ENCODE assay signal across 15 cellular contexts in genomic region chr6:151292974-151293373, GRCh38. TPM values are rescaled to one million over a fixed set of nuclear protein-coding genes. Genes with fewer than 3 reads are reported as not detected.
DNase-seq lines count a peak whose midpoint lies in the region; ATAC-seq and TF ChIP-seq lines count a peak whose summit lies in the region.
"Had no signal": no experiment of that assay in that cellular context is flagged by ENCODE, and none has a peak within 500 bp of the region (broad histone marks: within the 10 kb centered on the region; RNA-seq: fewer than 3 reads in every experiment).

No MANE protein-coding gene starts in this region.

- ATAC-seq in left cardiac atrium, result peak; percentile 24 to 32
- no peak for ATAC-seq in heart left ventricle
- ATAC-seq: body of pancreas, Panc1 had no signal

- DNase-seq in left cardiac atrium (no peak), heart left ventricle (no peak), fibroblast of gingiva (ENCODE audit: low read depth) (peak; percentile 78), nephron progenitor cell (no peak), uterus (no peak), NCI-H1417 (lab: John Stamatoyannopoulos, UW) (no peak), dermis blood vessel endothelial cell (no peak), endodermal cell (no peak)
- DNase-seq: activated gamma-delta T cell treated with Interleukin-2 at 50 U/mL for 16 hours; body of pancreas; effector memory CD4-positive, alpha-beta T cell; NCI-H187 treated with DMSO at 0.1 percent for 48 hours; NCI-H69; posterior cingulate gyrus had no signal

- H3K4me3 Mint-ChIP-seq in nephron progenitor cell (no peak overlapping the region), endodermal cell (no peak overlapping the region)

- H3K27ac Mint-ChIP-seq in nephron progenitor cell (peak overlapping the region; percentile 85), endodermal cell (no peak overlapping the region)

- TF ChIP-seq POLR2A in heart left ventricle (IDR thresholded peaks at IDR 0.05) (no peak), uterus (IDR thresholded peaks at IDR 0.05) (no peak)

- H3K4me3 ChIP-seq in heart left ventricle (no peak overlapping the region), uterus (no peak overlapping the region), endodermal cell (ENCODE audit: low read length) (no peak overlapping the region)
- H3K4me3 ChIP-seq: body of pancreas had no signal

- H3K9me3 Mint-ChIP-seq in nephron progenitor cell, result no peaks in the 10 kb centered on the region
- no peaks in the 10 kb centered on the region for H3K9me3 Mint-ChIP-seq in endodermal cell

- WGBS in heart left ventricle, 4 donors, result 72 to 82% (median 76%) methylated on average over 3 of the region's 3 CpGs
- WGBS in endodermal cell (ENCODE audit: insufficient coverage in 1 of 2, insufficient read length in 1 of 2), 2 experiments, result 94% methylated on average over 3 of the region's 3 CpGs

- peaks cover 4% of the 10 kb centered on the region for H3K36me3 Mint-ChIP-seq in nephron progenitor cell (ENCODE audit: low read depth)
- no peaks in the 10 kb centered on the region for H3K36me3 Mint-ChIP-seq in endodermal cell (ENCODE audit: low read depth)

- intact Hi-C loops in left cardiac atrium (cut with DNase I), result no loop called here
- intact Hi-C loops in heart left ventricle (cut with DNase I), result no loop called here
- intact Hi-C loops in uterus (cut with DNase I; ENCODE audit: low total_unique reads), result no loop called here

- H3K9ac ChIP-seq in endodermal cell (ENCODE audit: extremely low read depth, low read length, poor library complexity, severe bottlenecking), result no peak overlapping the region

- H3K27ac ChIP-seq in heart left ventricle, result peak overlapping the region in 2 of 12 donors; percentile 41 to 86
- H3K27ac ChIP-seq in uterus, result peak overlapping the region; percentile 70 to 80
- H3K27ac ChIP-seq in endodermal cell (ENCODE audit: low read depth, low read length), result no peak overlapping the region
- H3K27ac ChIP-seq: body of pancreas had no signal

- peaks cover 0 to 21% (median 0%) of the 10 kb centered on the region in 12 donors for H3K4me1 ChIP-seq in heart left ventricle
- peaks cover 0 to 16% of the 10 kb centered on the region in 2 donors for H3K4me1 ChIP-seq in uterus
- H3K4me1 ChIP-seq in endodermal cell (ENCODE audit: control insufficient read depth, insufficient read depth, low read length), result peaks cover 9% of the 10 kb centered on the region
- H3K4me1 ChIP-seq: body of pancreas had no signal

- H3K4me1 Mint-ChIP-seq in nephron progenitor cell (peaks cover 90% of the 10 kb centered on the region), endodermal cell (peaks cover 18% of the 10 kb centered on the region)

- H3K27me3 ChIP-seq in heart left ventricle, result peaks cover 0 to 2% (median 0%) of the 10 kb centered on the region in 9 donors
- no peaks in the 10 kb centered on the region for H3K27me3 ChIP-seq in uterus
- H3K27me3 ChIP-seq in endodermal cell (ENCODE audit: control insufficient read depth, insufficient read depth, low read length, poor library complexity, severe bottlenecking), result no peaks in the 10 kb centered on the region
- H3K27me3 ChIP-seq: body of pancreas had no signal

- H3K27me3 Mint-ChIP-seq in nephron progenitor cell (ENCODE audit: low read depth, poor library complexity), result peaks cover 6% of the 10 kb centered on the region
- H3K27me3 Mint-ChIP-seq in endodermal cell (ENCODE audit: insufficient read depth), result no peaks in the 10 kb centered on the region

- TF ChIP-seq CTCF in heart left ventricle (IDR thresholded peaks at IDR 0.05) (no peak), nephron progenitor cell (IDR thresholded peaks at IDR 0.05) (no peak), uterus (IDR thresholded peaks at IDR 0.05) (no peak), endodermal cell (conservative IDR thresholded peaks at IDR 0.05) (no peak)

- H3K9me3 ChIP-seq in heart left ventricle (no peaks in the 10 kb centered on the region), uterus (no peaks in the 10 kb centered on the region), endodermal cell (ENCODE audit: control insufficient read depth, low read length) (no peaks in the 10 kb centered on the region)
- H3K9me3 ChIP-seq: body of pancreas had no signal

- H3K36me3 ChIP-seq in heart left ventricle (no peaks in the 10 kb centered on the region), uterus (no peaks in the 10 kb centered on the region), endodermal cell (ENCODE audit: control insufficient read depth, insufficient read depth, low read length) (no peaks in the 10 kb centered on the region)

RNA-seq across cellular contexts. Expression of gene AKAP12, which starts 53.2 kb away (rescaled TPM):
- total RNA-seq in left cardiac atrium (10 to 100 TPM; 44.9 to 60.1 TPM), heart left ventricle (10 to 100 TPM in 7 of 9 donors, 1 to 10 TPM in 2; 7.6 to 33.5 (median 13.8) TPM), uterus (100 to 1,000 TPM in 1 of 4 donors, 10 to 100 TPM in 3; 47.6 to 218 (median 70.2) TPM), dermis blood vessel endothelial cell (647 and 699 TPM in 2 replicates), endodermal cell (10 to 100 TPM; 27.3 to 33.3 TPM)
- polyA plus RNA-seq in heart left ventricle, result 10 to 100 TPM in 1 of 2 donors, 1 to 10 TPM in 1; 3.7 to 17.6 TPM
- 45.6 TPM for polyA plus RNA-seq in endodermal cell (2013, experiment 1 of 2)
- polyA plus RNA-seq in endodermal cell (2013, experiment 2 of 2), result 52.5 TPM

Comparison
In these comparisons a context has a peak if more than half of its experiments do, and no peak if none do; other contexts are left out.
1. ATAC-seq: peak in left cardiac atrium (2 of 2); none in heart left ventricle (0 of 4).